In genomic region chr6:120994573-120994967, GRCh38 we compare ENCODE assay signal across 19 cellular contexts.
DNase-seq lines count a peak whose midpoint lies in the region; ATAC-seq, FAIRE-seq and TF ChIP-seq lines count a peak whose summit lies in the region.
"Had no signal": no experiment of that assay in that cellular context is flagged by ENCODE, and none has a peak within 500 bp of the region (broad histone marks: within the 10 kb centered on the region; RNA-seq: fewer than 3 reads in every experiment).

No MANE protein-coding gene starts in this region.

- no peaks in the 10 kb centered on the region for H3K9me3 Mint-ChIP-seq in activated CD8-positive, alpha-beta T cell treated with anti-CD3 and anti-CD28 coated beads, Interleukin-2, amount 10 ng/mL, durations not matched to agents 7 days and 5 days (ENCODE audit: insufficient read depth)
- H3K9me3 Mint-ChIP-seq: HFFc6 had no signal

- TF ChIP-seq POLR2A in HepG2 (IDR thresholded peaks at IDR 0.05; ENCODE audit: insufficient read depth in 1 of 2, low read depth in 2 of 2, low read length in 2 of 2) = no peak

- no peak for TF ChIP-seq EP300 in HepG2 (IDR thresholded peaks at IDR 0.05; ENCODE audit: low read depth in 2 of 2, low read length in 2 of 2)
- TF ChIP-seq EP300 in HepG2 (CRISPR knock-in tag; IDR thresholded peaks at IDR 0.05; ENCODE audit: borderline replicate concordance) = no peak

- peak; percentile 39 for DNase-seq in HCEC 1CT
- DNase-seq in HT1080 (ENCODE audit: low read depth) = peak; percentile 50
- DNase-seq in HepG2 (ENCODE audit: low spot score) = no peak
- DNase-seq in activated CD8-positive, alpha-beta T cell treated with anti-CD3 and anti-CD28 coated beads, Interleukin-2, amount 10 ng/mL, durations not matched to agents 7 days and 5 days = no peak
- no peak for DNase-seq in left lobe of liver (ENCODE audit: low spot score)
- no peak for DNase-seq in hepatocyte (ENCODE audit: low spot score)
- DNase-seq: C1 segment of cervical spinal cord; Calu3; CD4-positive, alpha-beta memory T cell; COR-L47; DMS53; DMS79 treated with DMSO at 0.1 percent for 48 hours; H7; HFFc6 had no signal

- H3K27me3 ChIP-seq in HepG2 (ENCODE audit: control insufficient read depth in 1 of 2, insufficient read depth in 2 of 2, low read length in 2 of 2) (no peaks in the 10 kb centered on the region), hepatocyte (no peaks in the 10 kb centered on the region)

- H3K4me3 Mint-ChIP-seq in activated CD8-positive, alpha-beta T cell treated with anti-CD3 and anti-CD28 coated beads, Interleukin-2, amount 10 ng/mL, durations not matched to agents 7 days and 5 days = no peak overlapping the region
- H3K4me3 Mint-ChIP-seq: CD4-positive, alpha-beta memory T cell; HFFc6 had no signal

- TF ChIP-seq RAD21 in HepG2 (CRISPR knock-in tag; IDR thresholded peaks at IDR 0.05) = no peak

- H3K9me3 ChIP-seq in HepG2 (ENCODE audit: low read length) (no peaks in the 10 kb centered on the region), hepatocyte (ENCODE audit: low read depth) (no peaks in the 10 kb centered on the region)

- in situ Hi-C loops in HepG2 (cut with HindIII; ENCODE audit: extremely low pct_ligation_motif_present, low pct_unique_long_range_greater_than_20kb) = no loop called here

- no peaks in the 10 kb centered on the region for H3K36me3 Mint-ChIP-seq in activated CD8-positive, alpha-beta T cell treated with anti-CD3 and anti-CD28 coated beads, Interleukin-2, amount 10 ng/mL, durations not matched to agents 7 days and 5 days (ENCODE audit: low read depth)
- H3K36me3 Mint-ChIP-seq: CD4-positive, alpha-beta memory T cell had no signal

- no peak overlapping the region for H3K4me3 ChIP-seq in HepG2 (replicated peaks in 1 of 3; ENCODE audit: insufficient read depth in 1 of 3, low read depth in 2 of 3, low read length in 3 of 3)
- H3K4me3 ChIP-seq in hepatocyte = no peak overlapping the region

- H2AFZ ChIP-seq in HepG2 (ENCODE audit: low read length) (no peak overlapping the region), hepatocyte (no peak overlapping the region)

- POLR2A ChIA-PET in HepG2 (lab: Yijun Ruan, JAX) = no interaction called here
- POLR2A ChIA-PET in activated CD8-positive, alpha-beta T cell treated with anti-CD3 and anti-CD28 coated beads, Interleukin-2, amount 10 ng/mL, durations not matched to agents 7 days and 5 days (lab: Charles Lee) = no interaction called here

- no peaks in the 10 kb centered on the region for H3K9me2 ChIP-seq in hepatocyte (replicated peaks; ENCODE audit: insufficient read depth)

- no peaks in the 10 kb centered on the region for H3K79me2 ChIP-seq in HepG2 (ENCODE audit: insufficient read depth, low read length)
- no peaks in the 10 kb centered on the region for H3K79me2 ChIP-seq in hepatocyte

- H3K4me1 ChIP-seq in HepG2 (ENCODE audit: insufficient read depth, low read length) = no peaks in the 10 kb centered on the region
- H3K4me1 ChIP-seq in hepatocyte (ENCODE audit: insufficient read depth) = no peaks in the 10 kb centered on the region

- ATAC-seq in HepG2 (no peak), left lobe of liver (no peak), HG02759 (IDR thresholded peaks at IDR 0.05; ENCODE audit: unreplicated experiment) (no peak)
- no peak for ATAC-seq in activated CD8-positive, alpha-beta T cell treated with anti-CD3 and anti-CD28 coated beads, Interleukin-2, amount 10 ng/mL, durations not matched to agents 7 days and 5 days
- ATAC-seq: HCT116 had no signal

- no peak for FAIRE-seq in HepG2 (lab: Jason Lieb, UNC)
- FAIRE-seq: G401.6, GM12892, H1 had no signal

- TF ChIP-seq CTCF in HepG2 (CRISPR knock-in tag; IDR thresholded peaks at IDR 0.05) (no peak), hepatocyte (IDR thresholded peaks at IDR 0.05; ENCODE audit: poor library complexity) (no peak)

- H3K27ac ChIP-seq in HepG2 (ENCODE audit: extremely low read length, insufficient read depth, low read length) = no peak overlapping the region
- H3K27ac ChIP-seq in hepatocyte = no peak overlapping the region

- H3K27me3 Mint-ChIP-seq in activated CD8-positive, alpha-beta T cell treated with anti-CD3 and anti-CD28 coated beads, Interleukin-2, amount 10 ng/mL, durations not matched to agents 7 days and 5 days (ENCODE audit: low read depth) = no peaks in the 10 kb centered on the region

- no TSS peak for BruUV-seq in HepG2 (replicated peaks; lab: Mats Ljungman, UMichigan)

- no peak overlapping the region for H3K27ac Mint-ChIP-seq in activated CD8-positive, alpha-beta T cell treated with anti-CD3 and anti-CD28 coated beads, Interleukin-2, amount 10 ng/mL, durations not matched to agents 7 days and 5 days
- H3K27ac Mint-ChIP-seq: HFFc6 had no signal

- CTCF ChIA-PET in HepG2 (lab: Yijun Ruan, JAX; ENCODE audit: low intra/inter-chr PET ratio, low total read pairs) = no interaction called here
- CTCF ChIA-PET in activated CD8-positive, alpha-beta T cell treated with anti-CD3 and anti-CD28 coated beads, Interleukin-2, amount 10 ng/mL, durations not matched to agents 7 days and 5 days (lab: Charles Lee) = no interaction called here

- no peaks in the 10 kb centered on the region for H4K20me1 ChIP-seq in HepG2 (ENCODE audit: insufficient read depth, low read length)
- H4K20me1 ChIP-seq in hepatocyte (ENCODE audit: insufficient read depth, poor library complexity, severe bottlenecking) = no peaks in the 10 kb centered on the region

- no peaks in the 10 kb centered on the region for H3K36me3 ChIP-seq in HepG2 (replicated peaks in 1 of 2; ENCODE audit: control insufficient read depth in 1 of 2, insufficient read depth in 2 of 2, low read length in 2 of 2)
- no peaks in the 10 kb centered on the region for H3K36me3 ChIP-seq in hepatocyte (replicated peaks; ENCODE audit: insufficient read depth, low read depth)

- no peaks in the 10 kb centered on the region for H3K4me1 Mint-ChIP-seq in activated CD8-positive, alpha-beta T cell treated with anti-CD3 and anti-CD28 coated beads, Interleukin-2, amount 10 ng/mL, durations not matched to agents 7 days and 5 days (ENCODE audit: low read depth)
- H3K4me1 Mint-ChIP-seq: CD4-positive, alpha-beta memory T cell had no signal

- WGBS in HepG2 (ENCODE audit: low lambda C conversion rate) = 4% methylated on average over 4 of the region's 4 CpGs
- WGBS in hepatocyte (ENCODE audit: low lambda C conversion rate, missing lambda C conversion rate) = 83% methylated on average over 4 of the region's 4 CpGs

- intact Hi-C loops in HepG2 (cut with micrococcal nuclease; ENCODE audit: unreplicated experiment) = no loop called here

- no peak overlapping the region for H3K9ac ChIP-seq in HepG2 (ENCODE audit: insufficient read depth, low read depth, low read length)

- H3K4me2 ChIP-seq in HepG2 (ENCODE audit: low read depth, low read length) = no peak overlapping the region
- H3K4me2 ChIP-seq in hepatocyte = no peak overlapping the region

TF ChIP-seq in HepG2, 621 proteins besides CTCF, POLR2A, EP300 and RAD21:
- TF ChIP-seq ZNF143 (CRISPR knock-in tag; IDR thresholded peaks at IDR 0.05) = no peak
- peak; percentile 33; the same call in 1 of the 2 replicates for TF ChIP-seq ATF7 (IDR thresholded peaks at IDR 0.05)
- TF ChIP-seq ATF7 (CRISPR knock-in tag; IDR thresholded peaks at IDR 0.05) = no peak
- TF ChIP-seq CREB1 (IDR thresholded peaks at IDR 0.05) = peak; percentile 76
- TF ChIP-seq CREB1 (CRISPR knock-in tag; IDR thresholded peaks at IDR 0.05) = no peak
- peak; percentile 61; the same call in 1 of the 2 replicates for TF ChIP-seq ARID3A (IDR thresholded peaks at IDR 0.05; ENCODE audit: low read depth, low read length)

Comparison
In these comparisons a context has a peak if more than half of its experiments do, and no peak if none do; other contexts are left out.
1. DNase-seq: peak in HCEC 1CT (single experiment) and HT1080 (single experiment); none in HepG2 (single experiment), activated CD8-positive, alpha-beta T cell treated with anti-CD3 and anti-CD28 coated beads, Interleukin-2, amount 10 ng/mL, durations not matched to agents 7 days and 5 days (single experiment), left lobe of liver (single experiment) and hepatocyte (single experiment).